8 cellular contexts compared by ENCODE assay signal in genomic region chr12:70366581-70367267, GRCh38. TPM values are rescaled to one million over a fixed set of nuclear protein-coding genes. Genes with fewer than 3 reads are reported as not detected.
DNase-seq lines count a peak whose midpoint lies in the region; ATAC-seq and TF ChIP-seq lines count a peak whose summit lies in the region.

No MANE protein-coding gene starts in this region.

- peaks cover 0 to 4% (median 0%) of the 10 kb centered on the region in 5 donors for H3K27me3 ChIP-seq in subcutaneous abdominal adipose tissue (ENCODE audit: control insufficient read depth in 5 of 5, insufficient read depth in 4 of 5, low read length in 5 of 5)

- ATAC-seq in GM19025 (IDR thresholded peaks at IDR 0.05; ENCODE audit: low read depth, unreplicated experiment) (peak; percentile 37), HG03280 (IDR thresholded peaks at IDR 0.05; ENCODE audit: unreplicated experiment) (peak; percentile 47), natural killer cell (peak; percentile 58 to 68 (median 58))

- TF ChIP-seq CTCF in natural killer cell (IDR thresholded peaks at IDR 0.05) = no peak

- peak overlapping the region; percentile 90 for H3K4me3 Mint-ChIP-seq in natural killer cell

- H3K4me1 Mint-ChIP-seq in natural killer cell = peaks cover 10 to 20% of the 10 kb centered on the region in 2 donors

- peaks cover 3 to 25% (median 24%) of the 10 kb centered on the region in 5 donors for H3K4me1 ChIP-seq in subcutaneous abdominal adipose tissue (ENCODE audit: control insufficient read depth in 5 of 5, insufficient read depth in 5 of 5, low read length in 5 of 5)

- DNase-seq in AG20443 (ENCODE audit: low spot score) (peak; percentile 48), NOMO-1 treated with dmso at 0.1 percent for 144 hours (lab: John Stamatoyannopoulos, UW; ENCODE audit: unreplicated experiment) (peak; percentile 13), activated T-cell treated with anti-CD3 and anti-CD28 coated beads for 48 hours (ENCODE audit: low read depth) (peak; percentile 47), erythroblast (lab: John Stamatoyannopoulos, UW) (peak; percentile 46 to 50), natural killer cell (peak; percentile 29)

- H3K4me3 ChIP-seq in subcutaneous abdominal adipose tissue (ENCODE audit: low read depth in 1 of 5, low read length in 5 of 5) = peak overlapping the region; percentile 79 to 96 (median 85)

- no peak for TF ChIP-seq POLR2A in erythroblast (IDR thresholded peaks at IDR 0.05; ENCODE audit: low read length)

- peak overlapping the region in 4 of 5 donors; percentile 42 to 68 (median 54) for H3K9ac ChIP-seq in subcutaneous abdominal adipose tissue (ENCODE audit: low read length in 5 of 5)

- H3K27me3 Mint-ChIP-seq in natural killer cell (ENCODE audit: low read depth in 2 of 2) = peaks cover 16 to 28% of the 10 kb centered on the region in 2 donors

- H3K9me3 ChIP-seq in subcutaneous abdominal adipose tissue (ENCODE audit: control insufficient read depth in 5 of 5, low read length in 5 of 5) = no peaks in the 10 kb centered on the region

- H3K9me3 Mint-ChIP-seq in natural killer cell = no peaks in the 10 kb centered on the region

- intact Hi-C loops in natural killer cell (cut with micrococcal nuclease) = loop anchor here (5.0 kb wide), 1 partner anchor 314 kb away; no protein-coding TSS in a partner anchor

- peak overlapping the region in 1 of 2 donors; percentile 84 for H3K27ac Mint-ChIP-seq in natural killer cell

- H3K36me3 ChIP-seq in subcutaneous abdominal adipose tissue (ENCODE audit: control insufficient read depth in 5 of 5, insufficient read depth in 5 of 5, low read length in 5 of 5) = no peaks in the 10 kb centered on the region

- no peak overlapping the region for H3K27ac ChIP-seq in subcutaneous abdominal adipose tissue (ENCODE audit: low read depth, low read length)

- H3K36me3 Mint-ChIP-seq in natural killer cell = no peaks in the 10 kb centered on the region

RNA-seq across cellular contexts. Expression of gene KCNMB4, which starts 0.6 kb away (rescaled TPM):
- total RNA-seq in natural killer cell = under 1 TPM in 1 of 3 donors, not detected in 2; 0.43 TPM
